In genomic region chr6:44373051-44373450, GRCh38 we compare ENCODE assay signal across 21 cellular contexts. TPM values are rescaled to one million over a fixed set of nuclear protein-coding genes. Genes with fewer than 3 reads are reported as not detected.
DNase-seq lines count a peak whose midpoint lies in the region; TF ChIP-seq lines count a peak whose summit lies in the region.
"Had no signal": no experiment of that assay in that cellular context is flagged by ENCODE, and none has a peak within 500 bp of the region (broad histone marks: within the 10 kb centered on the region; RNA-seq: fewer than 3 reads in every experiment).

No MANE protein-coding gene starts in this region.

- in situ Hi-C loops in SK-MEL-5 (cut with HindIII; ENCODE audit: low pct_unique_long_range_greater_than_20kb, low sequenced_read_pairs), result no loop called here
- in situ Hi-C loops in HAP-1 (cut with MboI; ENCODE audit: low sequenced_read_pairs), result no loop called here

- H3K27me3 ChIP-seq in vagina (no peaks in the 10 kb centered on the region), HAP-1 (ENCODE audit: low read depth) (no peaks in the 10 kb centered on the region)

- H3K4me1 ChIP-seq in vagina (no peaks in the 10 kb centered on the region), HAP-1 (peaks cover 12% of the 10 kb centered on the region)

- no peak for TF ChIP-seq POLR2A in vagina (IDR thresholded peaks at IDR 0.05)

- DNase-seq in COLO829 (ENCODE audit: low spot score), result peak; percentile 81
- DNase-seq in HFFc6, result peak; percentile 17
- peak; percentile 86 for DNase-seq in SK-MEL-5 (ENCODE audit: low read depth, low spot score)
- peak; percentile 92 for DNase-seq in foreskin melanocyte
- no peak for DNase-seq in vagina (ENCODE audit: extremely low spot score in 2 of 2)
- DNase-seq in activated CD4-positive, alpha-beta T cell treated with anti-CD3 and anti-CD28 coated beads for 1 hour, result no peak
- no peak for DNase-seq in HAP-1 (ENCODE audit: low spot score in 2 of 2)
- DNase-seq: CD4-positive, alpha-beta T cell; DMS153; IMR-90; MG63; NCI-H1092; NCI-H1436 treated with DMSO at 0.1 percent for 48 hours; NCI-H2029; NCI-H345; NCI-H524 treated with DMSO at 0.1 percent for 48 hours had no signal

- peaks cover 8% of the 10 kb centered on the region for H3K4me1 Mint-ChIP-seq in HFFc6 (ENCODE audit: low read depth)

- no peaks in the 10 kb centered on the region for H3K36me3 ChIP-seq in vagina
- H3K36me3 ChIP-seq in HAP-1 (replicated peaks), result no peaks in the 10 kb centered on the region
- H3K36me3 ChIP-seq: MG63 had no signal

- no peak overlapping the region for H3K27ac ChIP-seq in vagina
- H3K27ac ChIP-seq: HL-60 had no signal

- peaks cover 34% of the 10 kb centered on the region for H3K27me3 Mint-ChIP-seq in HFFc6 (ENCODE audit: insufficient read depth)

- no peaks in the 10 kb centered on the region for H3K36me3 Mint-ChIP-seq in HFFc6 (ENCODE audit: low read depth)

- H3K4me3 ChIP-seq in vagina (no peak overlapping the region), HAP-1 (no peak overlapping the region)
- H3K4me3 ChIP-seq: MG63 had no signal

- H3K4me3 Mint-ChIP-seq in HFFc6, result peak overlapping the region; percentile 11; the same call in 1 of the 2 replicates
- H3K4me3 Mint-ChIP-seq: CD4-positive, alpha-beta T cell had no signal

- H3K27ac Mint-ChIP-seq in HFFc6, result no peak overlapping the region
- H3K27ac Mint-ChIP-seq: CD4-positive, alpha-beta T cell had no signal

- no peaks in the 10 kb centered on the region for H3K9me3 Mint-ChIP-seq in HFFc6
- H3K9me3 Mint-ChIP-seq: CD4-positive, alpha-beta T cell had no signal

- TF ChIP-seq CTCF in HFFc6 (IDR thresholded peaks at IDR 0.05) (no peak), vagina (IDR thresholded peaks at IDR 0.05) (no peak)

- intact Hi-C loops in vagina (cut with DNase I), result no loop called here

- no peaks in the 10 kb centered on the region for H3K9me3 ChIP-seq in vagina
- H3K9me3 ChIP-seq in HAP-1, result no peaks in the 10 kb centered on the region

RNA-seq across cellular contexts. Expression of gene CDC5L, which starts 14.5 kb away (rescaled TPM):
- 10 to 100 TPM; 17.9 to 23.5 (median 21.6) TPM for total RNA-seq in HFFc6 (2021; fragmentation: NEBNext Ultra II Directional; extraction: Animal tissue kit (Norgen Biotek cat#: 25700))
- total RNA-seq in SK-MEL-5 (2014; rRNA removed; shearing (Covaris generic)), result 24.6 and 24.9 TPM in 2 replicates
- polyA plus RNA-seq in SK-MEL-5 (2015; cell fraction: cytosol; rRNA removed), result 10.2 and 14.2 TPM in 2 replicates
- 8.8 and 9.6 TPM in 2 replicates for polyA plus RNA-seq in SK-MEL-5 (2015; cell fraction: nucleus; rRNA removed)
- 16.5 TPM for total RNA-seq in vagina

RNA-seq across cellular contexts. Expression of gene SPATS1, which starts 30.6 kb away (rescaled TPM):
- not detected for total RNA-seq in HFFc6 (2021; fragmentation: NEBNext Ultra II Directional; extraction: Animal tissue kit (Norgen Biotek cat#: 25700))
- 0.53 and 0.74 TPM in 2 replicates for total RNA-seq in SK-MEL-5 (2014; rRNA removed; shearing (Covaris generic))
- 0.09 and 0.23 TPM in 2 replicates for polyA plus RNA-seq in SK-MEL-5 (2015; cell fraction: cytosol; rRNA removed)
- polyA plus RNA-seq in SK-MEL-5 (2015; cell fraction: nucleus; rRNA removed), result 0.42 TPM in 1 of 2 replicates, not detected in the other
- not detected for total RNA-seq in vagina
- total RNA-seq: A172; CD4-positive, alpha-beta T cell; H4; HT1080; IMR-90 had no signal
- polyA plus RNA-seq: BJ, IMR-90 had no signal

RNA-seq across cellular contexts. Expression of gene AARS2, which starts 59.9 kb away (rescaled TPM):
- total RNA-seq in HFFc6 (2021; fragmentation: NEBNext Ultra II Directional; extraction: Animal tissue kit (Norgen Biotek cat#: 25700)), result 10 to 100 TPM in 5 of 6 experiments, 1 to 10 TPM in 1; 8.8 to 11.5 (median 10.7) TPM
- total RNA-seq in SK-MEL-5 (2014; rRNA removed; shearing (Covaris generic)), result 21.7 and 22.2 TPM in 2 replicates
- polyA plus RNA-seq in SK-MEL-5 (2015; cell fraction: cytosol; rRNA removed), result 18.3 and 26.7 TPM in 2 replicates
- polyA plus RNA-seq in SK-MEL-5 (2015; cell fraction: nucleus; rRNA removed), result 18.4 and 25.3 TPM in 2 replicates
- 13.3 TPM for total RNA-seq in vagina

Comparison
In these comparisons a context has a peak if more than half of its experiments do, and no peak if none do; other contexts are left out.
1. DNase-seq: peak in COLO829 (single experiment), HFFc6 (single experiment), SK-MEL-5 (single experiment) and foreskin melanocyte (single experiment); none in vagina (0 of 2), activated CD4-positive, alpha-beta T cell treated with anti-CD3 and anti-CD28 coated beads for 1 hour (single experiment) and HAP-1 (0 of 2).